Comparison of ENCODE assay signal across 27 cellular contexts in the genomic region with DNA sequence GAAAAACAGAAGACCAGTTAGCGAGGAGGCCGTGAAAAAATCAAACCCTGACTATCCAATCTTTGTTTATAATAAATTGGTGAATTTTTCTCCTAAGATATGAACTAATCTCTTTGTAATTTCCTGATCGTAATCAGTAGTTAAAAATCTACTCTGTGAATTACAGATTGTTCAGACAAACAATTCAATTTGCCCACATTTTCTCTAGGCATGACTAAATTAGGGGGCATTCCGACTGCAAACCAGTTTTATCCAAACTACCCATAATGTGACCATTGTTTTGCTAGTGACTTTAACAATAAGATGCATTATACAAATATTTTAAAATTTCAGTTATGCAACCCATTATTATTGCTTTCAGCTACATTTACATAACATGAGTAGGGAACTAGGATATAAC.
"Had no signal": no experiment of that assay in that cellular context is flagged by ENCODE, and none has a peak within 500 bp of the region (broad histone marks: within the 10 kb centered on the region; RNA-seq: fewer than 3 reads in every experiment).

No MANE protein-coding gene starts in this region.

- ATAC-seq: activated naive CD8-positive, alpha-beta T cell treated with anti-CD3 and anti-CD28 coated beads, Interleukin-2, amount 50 U/mL, for 24 hours; activated T-helper 17 cell treated with anti-CD3 and anti-CD28 coated beads, Interleukin-2, amount 50 U/mL, for 72 hours; esophagus mucosa; stimulated activated naive B cell treated with anti-CD40 and anti-IgM and Interleukin-4, amounts not matched to agents 10 μg/mL and 1 μg/mL and 100 μg/mL, for 72 hours; WTC11 had no signal

- H3K4me1 ChIP-seq: left ventricle myocardium inferior, pancreas, prostate gland, stomach, thyroid gland, upper lobe of left lung had no signal

- H3K4me3 Mint-ChIP-seq: activated CD4-positive, alpha-beta memory T cell treated with anti-CD3 and anti-CD28 coated beads, Interleukin-2, amount 10 ng/mL, durations not matched to agents 7 days and 5 days; activated CD4-positive, alpha-beta T cell treated with anti-CD3 and anti-CD28 coated beads, Interleukin-2, amount 10 ng/mL, durations not matched to agents 7 days and 5 days; activated naive CD8-positive, alpha-beta T cell treated with anti-CD3 and anti-CD28 coated beads, Interleukin-2, amount 50 U/mL, for 24 hours; activated T-cell treated with anti-CD3 and anti-CD28 coated beads, Interleukin-2, amount 50 U/mL, for 24 hours; activated T-helper 17 cell treated with anti-CD3 and anti-CD28 coated beads, Interleukin-2, amount 50 U/mL, for 72 hours; naive B cell; nephron progenitor cell; stimulated activated naive B cell treated with anti-CD40 and anti-IgM and Interleukin-4, amounts not matched to agents 10 μg/mL and 1 μg/mL and 100 μg/mL, for 72 hours; WTC11 had no signal

- H3K4me1 Mint-ChIP-seq: activated CD4-positive, alpha-beta memory T cell treated with anti-CD3 and anti-CD28 coated beads, Interleukin-2, amount 10 ng/mL, durations not matched to agents 7 days and 5 days; activated CD4-positive, alpha-beta T cell treated with anti-CD3 and anti-CD28 coated beads, Interleukin-2, amount 10 ng/mL, durations not matched to agents 7 days and 5 days; activated naive CD8-positive, alpha-beta T cell treated with anti-CD3 and anti-CD28 coated beads, Interleukin-2, amount 50 U/mL, for 24 hours; activated T-helper 17 cell treated with anti-CD3 and anti-CD28 coated beads, Interleukin-2, amount 50 U/mL, for 72 hours; naive B cell; nephron progenitor cell; stimulated activated naive B cell treated with anti-CD40 and anti-IgM and Interleukin-4, amounts not matched to agents 10 μg/mL and 1 μg/mL and 100 μg/mL, for 72 hours had no signal

- H3K27me3 ChIP-seq: neutrophil, pancreas, stomach, thyroid gland, upper lobe of left lung, vagina had no signal

- H3K27ac Mint-ChIP-seq: activated CD4-positive, alpha-beta memory T cell treated with anti-CD3 and anti-CD28 coated beads, Interleukin-2, amount 10 ng/mL, durations not matched to agents 7 days and 5 days; activated CD4-positive, alpha-beta T cell treated with anti-CD3 and anti-CD28 coated beads, Interleukin-2, amount 10 ng/mL, durations not matched to agents 7 days and 5 days; activated naive CD8-positive, alpha-beta T cell treated with anti-CD3 and anti-CD28 coated beads, Interleukin-2, amount 50 U/mL, for 24 hours; activated T-cell treated with anti-CD3 and anti-CD28 coated beads, Interleukin-2, amount 50 U/mL, for 24 hours; activated T-helper 17 cell treated with anti-CD3 and anti-CD28 coated beads, Interleukin-2, amount 50 U/mL, for 72 hours; naive B cell; nephron progenitor cell; stimulated activated naive B cell treated with anti-CD40 and anti-IgM and Interleukin-4, amounts not matched to agents 10 μg/mL and 1 μg/mL and 100 μg/mL, for 72 hours; WTC11 had no signal

- H3K36me3 Mint-ChIP-seq: naive B cell; stimulated activated naive B cell treated with anti-CD40 and anti-IgM and Interleukin-4, amounts not matched to agents 10 μg/mL and 1 μg/mL and 100 μg/mL, for 72 hours had no signal

- H3K4me3 ChIP-seq: left ventricle myocardium inferior, lung, pancreas, prostate gland, stomach, thyroid gland, upper lobe of left lung, vagina had no signal

- H3K27me3 Mint-ChIP-seq: activated CD4-positive, alpha-beta memory T cell treated with anti-CD3 and anti-CD28 coated beads, Interleukin-2, amount 10 ng/mL, durations not matched to agents 7 days and 5 days; activated CD4-positive, alpha-beta T cell treated with anti-CD3 and anti-CD28 coated beads, Interleukin-2, amount 10 ng/mL, durations not matched to agents 7 days and 5 days; activated naive CD8-positive, alpha-beta T cell treated with anti-CD3 and anti-CD28 coated beads, Interleukin-2, amount 50 U/mL, for 24 hours; activated T-cell treated with anti-CD3 and anti-CD28 coated beads, Interleukin-2, amount 50 U/mL, for 24 hours; activated T-helper 17 cell treated with anti-CD3 and anti-CD28 coated beads, Interleukin-2, amount 50 U/mL, for 72 hours; naive B cell; stimulated activated naive B cell treated with anti-CD40 and anti-IgM and Interleukin-4, amounts not matched to agents 10 μg/mL and 1 μg/mL and 100 μg/mL, for 72 hours had no signal

- H3K9me3 ChIP-seq: neutrophil, pancreas, prostate gland, thyroid gland, vagina had no signal

- H3K27ac ChIP-seq: left ventricle myocardium inferior, neutrophil, pancreas, prostate gland, stomach, thyroid gland, upper lobe of left lung, vagina had no signal

- DNase-seq: activated CD4-positive, alpha-beta memory T cell treated with anti-CD3 and anti-CD28 coated beads, Interleukin-2, amount 10 ng/mL, durations not matched to agents 7 days and 5 days; activated CD4-positive, alpha-beta T cell treated with anti-CD3 and anti-CD28 coated beads for 1 hour; activated CD4-positive, alpha-beta T cell treated with anti-CD3 and anti-CD28 coated beads, Interleukin-2, amount 10 ng/mL, durations not matched to agents 7 days and 5 days; activated CD8-positive, alpha-beta memory T cell treated with anti-CD3 and anti-CD28 coated beads, Interleukin-2, amount 50 U/mL, for 48 hours; activated gamma-delta T cell treated with Interleukin-2 at 50 U/mL for 16 hours; activated naive CD4-positive, alpha-beta T cell treated with anti-CD3 and anti-CD28 coated beads, Interleukin-2, amount 50 U/mL, for 16 hours; activated naive CD8-positive, alpha-beta T cell treated with anti-CD3 and anti-CD28 coated beads, Interleukin-2, amount 50 U/mL, for 24 hours; activated T-cell treated with anti-CD3 and anti-CD28 coated beads, Interleukin-2, amount 50 U/mL, for 24 hours; amygdala; caudate nucleus; left ventricle myocardium inferior; naive B cell; nephron progenitor cell; pancreas; stimulated activated CD4-positive, alpha-beta T cell treated with anti-CD3 and anti-CD28 coated beads, Interleukin-15, amount 100 ng/mL, for 24 hours; stimulated activated CD4-positive, alpha-beta T cell treated with anti-CD3 and anti-CD28 coated beads, Interleukin-2, amount 100 ng/mL, for 24 hours; stimulated activated naive B cell treated with anti-CD40 and anti-IgM and Interleukin-4, amounts not matched to agents 10 μg/mL and 1 μg/mL and 100 μg/mL, for 72 hours; stomach; thyroid gland; upper lobe of left lung had no signal

- H3K36me3 ChIP-seq: left ventricle myocardium inferior, neutrophil, pancreas, prostate gland, stomach, thyroid gland, upper lobe of left lung, vagina had no signal
